Comparison of ENCODE assay signal across 13 cellular contexts in genomic region chr9:136220017-136220729, GRCh38. TPM values are rescaled to one million over a fixed set of nuclear protein-coding genes. Genes with fewer than 3 reads are reported as not detected.
DNase-seq lines count a peak whose midpoint lies in the region; ATAC-seq, FAIRE-seq and TF ChIP-seq lines count a peak whose summit lies in the region.
"Had no signal": no experiment of that assay in that cellular context is flagged by ENCODE, and none has a peak within 500 bp of the region (broad histone marks: within the 10 kb centered on the region; RNA-seq: fewer than 3 reads in every experiment).

No MANE protein-coding gene starts in this region.

- peak overlapping the region in 2 of 8 donors; percentile 32 to 61 for H3K4me3 Mint-ChIP-seq in CD4-positive, alpha-beta memory T cell

- no peak overlapping the region for H2BK5ac ChIP-seq in IMR-90 (ENCODE audit: low read depth, low read length, poor library complexity, severe bottlenecking)

- TF ChIP-seq RAD21 in IMR-90 (IDR thresholded peaks at IDR 0.05; ENCODE audit: low read length) (no peak), HepG2 (CRISPR knock-in tag; IDR thresholded peaks at IDR 0.05) (no peak)

- no peak overlapping the region for H4K5ac ChIP-seq in IMR-90 (ENCODE audit: low read depth, low read length)

- no peak overlapping the region for H2AK5ac ChIP-seq in IMR-90 (ENCODE audit: low read depth, low read length)

- H2AK9ac ChIP-seq in IMR-90 (replicated peaks; ENCODE audit: low read depth, low read length, poor library complexity) = peak overlapping the region; percentile 26

- H3K27ac ChIP-seq in CD4-positive, alpha-beta memory T cell (ENCODE audit: low read depth, low read length) = no peak overlapping the region
- H3K27ac ChIP-seq in IMR-90 (ENCODE audit: insufficient read depth, low read length) = no peak overlapping the region
- no peak overlapping the region for H3K27ac ChIP-seq in HepG2 (ENCODE audit: extremely low read length, insufficient read depth, low read length)
- H3K27ac ChIP-seq: ascending aorta, SK-N-MC, spleen had no signal

- BruUV-seq in IMR-90 (replicated peaks; lab: Mats Ljungman, UMichigan) (no TSS peak), HepG2 (replicated peaks; lab: Mats Ljungman, UMichigan) (no TSS peak)

- no peaks in the 10 kb centered on the region for H3K9me3 ChIP-seq in CD4-positive, alpha-beta memory T cell (ENCODE audit: control insufficient read depth in 1 of 2, low read length in 2 of 2)
- H3K9me3 ChIP-seq in IMR-90 (ENCODE audit: control insufficient read depth, insufficient read depth, low read length) (no peaks in the 10 kb centered on the region), HepG2 (ENCODE audit: low read length) (no peaks in the 10 kb centered on the region)
- H3K9me3 ChIP-seq: ascending aorta, spleen had no signal

- no peaks in the 10 kb centered on the region for H3K27me3 Mint-ChIP-seq in CD4-positive, alpha-beta memory T cell

- dilution Hi-C loops in IMR-90 (cut with HindIII; ENCODE audit: low sequenced_read_pairs, unreplicated experiment) = no loop called here

- CTCF ChIA-PET in CD4-positive, alpha-beta memory T cell (lab: Charles Lee; ENCODE audit: partially characterized antibody) = no interaction called here
- CTCF ChIA-PET in IMR-90 (lab: Yijun Ruan, JAX) (no interaction called here), HepG2 (lab: Yijun Ruan, JAX; ENCODE audit: low intra/inter-chr PET ratio, low total read pairs) (no interaction called here)

- H3K4me2 ChIP-seq in IMR-90 (ENCODE audit: low read depth, low read length) (no peak overlapping the region), HepG2 (ENCODE audit: low read depth, low read length) (no peak overlapping the region)

- H3K4me1 ChIP-seq in CD4-positive, alpha-beta memory T cell (ENCODE audit: insufficient read depth, low read length) = peaks cover 35% of the 10 kb centered on the region
- H3K4me1 ChIP-seq in IMR-90 (ENCODE audit: control insufficient read depth, insufficient read depth, low read length) = no peaks in the 10 kb centered on the region
- no peaks in the 10 kb centered on the region for H3K4me1 ChIP-seq in HepG2 (ENCODE audit: insufficient read depth, low read length)
- H3K4me1 ChIP-seq: ascending aorta had no signal

- TF ChIP-seq CTCF in IMR-90 (conservative IDR thresholded peaks at IDR 0.05; ENCODE audit: low read depth, low read length) (no peak), HepG2 (CRISPR knock-in tag; IDR thresholded peaks at IDR 0.05) (no peak), GM13977 (IDR thresholded peaks at IDR 0.05; ENCODE audit: extremely low read depth, insufficient read depth, missing control alignments) (no peak)

- no peak overlapping the region for H2BK20ac ChIP-seq in IMR-90 (ENCODE audit: low read depth, low read length)

- H3K27ac Mint-ChIP-seq in CD4-positive, alpha-beta memory T cell = peak overlapping the region; percentile 16 to 80 (median 66)

- H3K27me3 ChIP-seq in CD4-positive, alpha-beta memory T cell (ENCODE audit: insufficient read depth, low read length) = no peaks in the 10 kb centered on the region
- no peaks in the 10 kb centered on the region for H3K27me3 ChIP-seq in IMR-90 (ENCODE audit: control insufficient read depth, insufficient read depth, low read length)
- no peaks in the 10 kb centered on the region for H3K27me3 ChIP-seq in HepG2 (ENCODE audit: control insufficient read depth in 1 of 2, insufficient read depth in 2 of 2, low read length in 2 of 2)
- H3K27me3 ChIP-seq: ascending aorta, spleen had no signal

- FAIRE-seq in HepG2 (lab: Jason Lieb, UNC) = no peak

- peaks cover 14% of the 10 kb centered on the region for H3K79me2 ChIP-seq in HepG2 (ENCODE audit: insufficient read depth, low read length)

- no peak for TF ChIP-seq POLR2A in IMR-90 (IDR thresholded peaks at IDR 0.05; ENCODE audit: low read depth, low read length)
- TF ChIP-seq POLR2A in HepG2 (IDR thresholded peaks at IDR 0.05; ENCODE audit: insufficient read depth in 1 of 2, low read depth in 2 of 2, low read length in 2 of 2) = no peak

- H3K23ac ChIP-seq in IMR-90 (ENCODE audit: low read depth, low read length) = no peak overlapping the region

- H3K18ac ChIP-seq in IMR-90 (ENCODE audit: low read depth, low read length) = no peak overlapping the region

- ATAC-seq in IMR-90 (ENCODE audit: low read depth) (peak; percentile 67), HepG2 (no peak)

- H3K36me3 Mint-ChIP-seq in CD4-positive, alpha-beta memory T cell = peaks cover 30 to 53% of the 10 kb centered on the region in 2 donors

- H3K79me1 ChIP-seq in IMR-90 (ENCODE audit: low read depth in 1 of 2, low read length in 2 of 2) = peaks cover 4 to 8% of the 10 kb centered on the region in 2 experiments; a peak in 2 of 4 replicates

- H3K36me3 ChIP-seq in CD4-positive, alpha-beta memory T cell (ENCODE audit: insufficient read depth, low read length) = peaks cover 43% of the 10 kb centered on the region
- H3K36me3 ChIP-seq in IMR-90 (ENCODE audit: control insufficient read depth, insufficient read depth, low read length) (peaks cover 17% of the 10 kb centered on the region), HepG2 (replicated peaks in 1 of 2; ENCODE audit: control insufficient read depth in 1 of 2, insufficient read depth in 2 of 2, low read length in 2 of 2) (peaks cover 44 to 86% of the 10 kb centered on the region in 2 experiments)

- DNase-seq in CD4-positive, alpha-beta memory T cell = peak; percentile 27 to 68 (median 41)
- DNase-seq in IMR-90 (peak; percentile 55), T-helper 22 cell (ENCODE audit: low read depth) (peak; percentile 17), DMS 273 treated with DMSO at 0.1 percent for 48 hours (lab: John Stamatoyannopoulos, UW) (no peak), HepG2 (ENCODE audit: low spot score) (no peak), GM13977 (ENCODE audit: low spot score) (no peak)
- DNase-seq in effector CD4-positive, alpha-beta T cell = peak; percentile 35
- no peak for DNase-seq in activated naive CD4-positive, alpha-beta T cell treated with anti-CD3 and anti-CD28 coated beads, Interleukin-2, amount 50 U/mL, for 16 hours
- DNase-seq: NCI-H1417 treated with DMSO at 0.1 percent for 48 hours, spleen had no signal

- H4K8ac ChIP-seq in IMR-90 (ENCODE audit: low read depth in 2 of 2, low read length in 2 of 2) = no peak overlapping the region

- POLR2A ChIA-PET in CD4-positive, alpha-beta memory T cell (lab: Charles Lee; ENCODE audit: partially characterized antibody) = no interaction called here
- POLR2A ChIA-PET in IMR-90 (lab: Charles Lee; ENCODE audit: unreplicated experiment) (no interaction called here), HepG2 (lab: Yijun Ruan, JAX) (no interaction called here)

- H2BK120ac ChIP-seq in IMR-90 (ENCODE audit: low read depth, low read length) = no peak overlapping the region

- H3K9me3 Mint-ChIP-seq in CD4-positive, alpha-beta memory T cell = no peaks in the 10 kb centered on the region

- H2AFZ ChIP-seq in IMR-90 (replicated peaks; ENCODE audit: low read length, poor library complexity) (peak overlapping the region; percentile 19), HepG2 (ENCODE audit: low read length) (no peak overlapping the region)

- H3K14ac ChIP-seq in IMR-90 (replicated peaks; ENCODE audit: low read depth, low read length) = no peak overlapping the region

- 73% methylated on average over 10 of the region's 15 CpGs; no CpG with 5 or more reads in 1 of the 2 experiments for WGBS in IMR-90 (ENCODE audit: extremely low coverage in 2 of 2, insufficient read length in 1 of 2), 2 experiments
- 93% methylated on average over 15 of the region's 15 CpGs for WGBS in HepG2 (ENCODE audit: low lambda C conversion rate)

- H3K9me1 ChIP-seq in IMR-90 (ENCODE audit: insufficient read depth, low read length) = peaks cover 8% of the 10 kb centered on the region; the same call in 1 of the 2 replicates

- no peak overlapping the region for H3K4ac ChIP-seq in IMR-90 (ENCODE audit: low read depth, low read length)

- peaks cover 27% of the 10 kb centered on the region for H4K20me1 ChIP-seq in IMR-90 (ENCODE audit: insufficient read depth, low read length)
- H4K20me1 ChIP-seq in HepG2 (ENCODE audit: insufficient read depth, low read length) = peaks cover 19% of the 10 kb centered on the region

- in situ Hi-C loops in IMR-90 (cut with MboI; ENCODE audit: low sequenced_read_pairs) (no loop called here), HepG2 (cut with HindIII; ENCODE audit: extremely low pct_ligation_motif_present, low pct_unique_long_range_greater_than_20kb) (no loop called here), GM13977 (cut with MboI; ENCODE audit: low pct_unique_long_range_greater_than_20kb, low sequenced_read_pairs, unreplicated experiment) (no loop called here)

- H2BK15ac ChIP-seq in IMR-90 (ENCODE audit: low read depth, low read length) = no peak overlapping the region

- no peak overlapping the region for H3K56ac ChIP-seq in IMR-90 (ENCODE audit: extremely low read depth, insufficient read depth, low read length)

- no peak overlapping the region for H3K9ac ChIP-seq in IMR-90 (ENCODE audit: low read depth, low read length)
- no peak overlapping the region for H3K9ac ChIP-seq in HepG2 (ENCODE audit: insufficient read depth, low read depth, low read length)

- intact Hi-C loops in CD4-positive, alpha-beta memory T cell (cut with micrococcal nuclease) = no loop called here
- intact Hi-C loops in IMR-90 (cut with micrococcal nuclease) = no loop called here
- intact Hi-C loops in HepG2 (cut with micrococcal nuclease; ENCODE audit: unreplicated experiment) = no loop called here

- H3K4me3 ChIP-seq in CD4-positive, alpha-beta memory T cell (ENCODE audit: low read length in 2 of 2) = no peak overlapping the region
- no peak overlapping the region for H3K4me3 ChIP-seq in IMR-90 (ENCODE audit: insufficient read depth, low read depth, low read length)
- no peak overlapping the region for H3K4me3 ChIP-seq in HepG2 (replicated peaks in 1 of 3; ENCODE audit: insufficient read depth in 1 of 3, low read depth in 2 of 3, low read length in 3 of 3)
- H3K4me3 ChIP-seq: ascending aorta, SK-N-MC, spleen had no signal

- no peak overlapping the region for H4K91ac ChIP-seq in IMR-90 (ENCODE audit: insufficient read depth, low read depth, low read length)

- H3K4me1 Mint-ChIP-seq in CD4-positive, alpha-beta memory T cell = peaks cover 7 to 30% (median 11%) of the 10 kb centered on the region in 4 donors

- TF ChIP-seq EP300 in HepG2 (IDR thresholded peaks at IDR 0.05; ENCODE audit: low read depth in 2 of 2, low read length in 2 of 2) (no peak), HepG2 (CRISPR knock-in tag; IDR thresholded peaks at IDR 0.05; ENCODE audit: borderline replicate concordance) (no peak)

RNA-seq across cellular contexts. Expression of gene LHX3, which starts 15.2 kb away (rescaled TPM):
- not detected for total RNA-seq in CD4-positive, alpha-beta memory T cell
- not detected for polyA plus RNA-seq in CD4-positive, alpha-beta memory T cell
- total RNA-seq in IMR-90 (2012; rRNA removed) = not detected in 2 replicates
- not detected in 2 replicates for polyA plus RNA-seq in IMR-90 (2012; rRNA removed)
- polyA plus RNA-seq in IMR-90 (2012; cell fraction: cytosol; rRNA removed) = not detected in 2 replicates
- 0.02 TPM in 1 of 2 replicates, not detected in the other for polyA plus RNA-seq in IMR-90 (2012; cell fraction: nucleus; rRNA removed; ENCODE audit: low replicate concordance)
- total RNA-seq in HepG2 (2016; rRNA removed; fragmentation: Illumina TruSeq; extraction: Trizol) = not detected in 2 replicates
- not detected in 2 replicates for total RNA-seq in HepG2 (2016; cell fraction: cytosol; rRNA removed; fragmentation: Illumina TruSeq; extraction: Trizol; ENCODE audit: low read depth)
- not detected in 2 replicates for total RNA-seq in HepG2 (2016; cell fraction: insoluble cytoplasmic fraction; rRNA removed; fragmentation: Illumina TruSeq; extraction: Trizol)
- total RNA-seq in HepG2 (2016; cell fraction: membrane; rRNA removed; fragmentation: Illumina TruSeq; extraction: Trizol) = not detected in 2 replicates
- not detected in 2 replicates for total RNA-seq in HepG2 (2016; cell fraction: nucleus; rRNA removed; fragmentation: Illumina TruSeq; extraction: Trizol)
- not detected in 2 replicates for polyA plus RNA-seq in HepG2 (2011; rRNA removed)
- not detected in 2 replicates for polyA plus RNA-seq in HepG2 (2011; cell fraction: cytosol; rRNA removed)
- 0.03 TPM in 1 of 2 replicates, not detected in the other for polyA plus RNA-seq in HepG2 (2011; cell fraction: nucleus; rRNA removed)
- not detected in 2 replicates for polyA plus RNA-seq in HepG2 (2012)
- polyA plus RNA-seq in HepG2 (2016; cell fraction: cytosol; fragmentation: Illumina TruSeq; extraction: Trizol; ENCODE audit: low read depth) = not detected in 2 replicates
- polyA plus RNA-seq in HepG2 (2016; cell fraction: insoluble cytoplasmic fraction; fragmentation: Illumina TruSeq; extraction: Trizol; ENCODE audit: low read depth) = not detected in 2 replicates
- polyA plus RNA-seq in HepG2 (2016; cell fraction: membrane; fragmentation: Illumina TruSeq; extraction: Trizol; ENCODE audit: low read depth) = not detected in 2 replicates
- not detected in 2 replicates for polyA plus RNA-seq in HepG2 (2016; cell fraction: nucleus; fragmentation: Illumina TruSeq; extraction: Trizol; ENCODE audit: insufficient read depth, low read depth)
- 0.05 TPM in 1 of 2 replicates, not detected in the other for polyA minus RNA-seq in HepG2 (2011; rRNA and poly(A)+ RNA removed; ENCODE audit: low replicate concordance)
- polyA minus RNA-seq in HepG2 (2011; cell fraction: cytosol; rRNA and poly(A)+ RNA removed) = not detected in 2 replicates
- polyA minus RNA-seq in HepG2 (2011; cell fraction: nucleus; rRNA and poly(A)+ RNA removed) = 0.13 TPM in 1 of 2 replicates, not detected in the other
- total RNA-seq: ascending aorta, spleen, subcutaneous adipose tissue had no signal
- polyA plus RNA-seq: spleen had no signal

RNA-seq across cellular contexts. Expression of gene QSOX2, which starts 25.4 kb away (rescaled TPM):
- total RNA-seq in CD4-positive, alpha-beta memory T cell = 10 to 100 TPM; 14.8 to 15.0 TPM
- under 1 TPM; 0.35 to 0.87 TPM for polyA plus RNA-seq in CD4-positive, alpha-beta memory T cell
- 5.0 and 5.9 TPM in 2 replicates for total RNA-seq in IMR-90 (2012; rRNA removed)
- 12.7 and 12.9 TPM in 2 replicates for polyA plus RNA-seq in IMR-90 (2012; rRNA removed)
- polyA plus RNA-seq in IMR-90 (2012; cell fraction: cytosol; rRNA removed) = 9.2 and 16.0 TPM in 2 replicates
- polyA plus RNA-seq in IMR-90 (2012; cell fraction: nucleus; rRNA removed; ENCODE audit: low replicate concordance) = 18.3 and 24.7 TPM in 2 replicates
- 10.1 and 27.1 TPM in 2 replicates for total RNA-seq in HepG2 (2016; rRNA removed; fragmentation: Illumina TruSeq; extraction: Trizol)
- total RNA-seq in HepG2 (2016; cell fraction: cytosol; rRNA removed; fragmentation: Illumina TruSeq; extraction: Trizol; ENCODE audit: low read depth) = 2.0 and 2.2 TPM in 2 replicates
- 9.0 and 27.0 TPM in 2 replicates for total RNA-seq in HepG2 (2016; cell fraction: insoluble cytoplasmic fraction; rRNA removed; fragmentation: Illumina TruSeq; extraction: Trizol)
- total RNA-seq in HepG2 (2016; cell fraction: membrane; rRNA removed; fragmentation: Illumina TruSeq; extraction: Trizol) = 4.9 and 5.5 TPM in 2 replicates
- 29.4 and 33.0 TPM in 2 replicates for total RNA-seq in HepG2 (2016; cell fraction: nucleus; rRNA removed; fragmentation: Illumina TruSeq; extraction: Trizol)
- 36.4 and 42.1 TPM in 2 replicates for polyA plus RNA-seq in HepG2 (2011; rRNA removed)
- polyA plus RNA-seq in HepG2 (2011; cell fraction: cytosol; rRNA removed) = 18.1 and 19.6 TPM in 2 replicates
- polyA plus RNA-seq in HepG2 (2011; cell fraction: nucleus; rRNA removed) = 53.2 and 71.8 TPM in 2 replicates
- 28.3 and 37.6 TPM in 2 replicates for polyA plus RNA-seq in HepG2 (2012)
- 1.3 and 1.4 TPM in 2 replicates for polyA plus RNA-seq in HepG2 (2016; cell fraction: cytosol; fragmentation: Illumina TruSeq; extraction: Trizol; ENCODE audit: low read depth)
- polyA plus RNA-seq in HepG2 (2016; cell fraction: insoluble cytoplasmic fraction; fragmentation: Illumina TruSeq; extraction: Trizol; ENCODE audit: low read depth) = 8.1 and 10.4 TPM in 2 replicates
- 2.5 and 3.2 TPM in 2 replicates for polyA plus RNA-seq in HepG2 (2016; cell fraction: membrane; fragmentation: Illumina TruSeq; extraction: Trizol; ENCODE audit: low read depth)
- 56.3 and 58.3 TPM in 2 replicates for polyA plus RNA-seq in HepG2 (2016; cell fraction: nucleus; fragmentation: Illumina TruSeq; extraction: Trizol; ENCODE audit: insufficient read depth, low read depth)
- polyA minus RNA-seq in HepG2 (2011; rRNA and poly(A)+ RNA removed; ENCODE audit: low replicate concordance) = 28.3 and 40.5 TPM in 2 replicates
- 18.7 and 20.4 TPM in 2 replicates for polyA minus RNA-seq in HepG2 (2011; cell fraction: cytosol; rRNA and poly(A)+ RNA removed)
- polyA minus RNA-seq in HepG2 (2011; cell fraction: nucleus; rRNA and poly(A)+ RNA removed) = 26.1 and 26.5 TPM in 2 replicates

Comparison
In these comparisons a context has a peak if more than half of its experiments do, and no peak if none do; other contexts are left out.
1. DNase-seq: peak in CD4-positive, alpha-beta memory T cell (5 of 5), IMR-90 (single experiment), T-helper 22 cell (single experiment) and effector CD4-positive, alpha-beta T cell (single experiment); none in DMS 273 treated with DMSO at 0.1 percent for 48 hours (single experiment), HepG2 (single experiment), GM13977 (single experiment) and activated naive CD4-positive, alpha-beta T cell treated with anti-CD3 and anti-CD28 coated beads, Interleukin-2, amount 50 U/mL, for 16 hours (single experiment).